ENCODE assay signal across 5 cellular contexts in genomic region chr1:224850446-224850845, GRCh38.
"Had no signal": no experiment of that assay in that cellular context is flagged by ENCODE, and none has a peak within 500 bp of the region (broad histone marks: within the 10 kb centered on the region; RNA-seq: fewer than 3 reads in every experiment).

No MANE protein-coding gene starts in this region.

- H3K36me3 ChIP-seq: HAP-1 had no signal

- H3K27ac ChIP-seq: HL-60 had no signal

- H3K4me1 ChIP-seq: HAP-1 had no signal

- H3K4me2 ChIP-seq: GM23338 had no signal

- H3K4me3 ChIP-seq: GM23338, HAP-1 had no signal

- DNase-seq: H7, HFFc6 had no signal
